Comparison of ENCODE assay signal across 1 cellular context in genomic region chr19:13165091-13165997, GRCh38.
TF ChIP-seq lines count a peak whose summit lies in the region.

No MANE protein-coding gene starts in this region.

TF ChIP-seq in endothelial cell of umbilical vein, 7 proteins besides CTCF, POLR2A, EP300 and RAD21:
- TF ChIP-seq EZH2 (IDR thresholded peaks at IDR 0.05; ENCODE audit: borderline replicate concordance, low read depth, low read length, severe bottlenecking) (no peak), GATA2 (IDR thresholded peaks at IDR 0.05; ENCODE audit: insufficient read depth, insufficient read length, low read depth, low read length) (no peak), MAX (IDR thresholded peaks at IDR 0.05; ENCODE audit: insufficient read depth, insufficient read length) (no peak), FOS (IDR thresholded peaks at IDR 0.05; ENCODE audit: borderline replicate concordance, insufficient read depth, low read length) (no peak), POLR2AphosphoS5 (IDR thresholded peaks at IDR 0.05; ENCODE audit: insufficient read depth, low read depth, low read length) (no peak), JUN (IDR thresholded peaks at IDR 0.05; ENCODE audit: borderline replicate concordance, insufficient read depth, insufficient read length, low read depth) (no peak), MYC (IDR thresholded peaks at IDR 0.05; ENCODE audit: low read depth, low read length) (no peak)
